Comparison of ENCODE assay signal across 24 cellular contexts in genomic region chr15:88839146-88839545, GRCh38. TPM values are rescaled to one million over a fixed set of nuclear protein-coding genes. Genes with fewer than 3 reads are reported as not detected.
"Had no signal": no experiment of that assay in that cellular context is flagged by ENCODE, and none has a peak within 500 bp of the region (broad histone marks: within the 10 kb centered on the region; RNA-seq: fewer than 3 reads in every experiment).

No MANE protein-coding gene starts in this region.

- DNase-seq: IMR-90, Kasumi-1, MM.1S, NCI-H1092 treated with DMSO at 0.1 percent for 48 hours, NCI-H1436 treated with DMSO at 0.1 percent for 48 hours, NCI-H1694, NCI-H187 treated with DMSO at 0.1 percent for 48 hours, NCI-H2081, NCI-H2107, NCI-H2227 treated with DMSO at 0.1 percent for 48 hours, NCI-H524, NCI-H526 treated with DMSO at 0.1 percent for 48 hours, NCI-H748 treated with DMSO at 0.1 percent for 48 hours, PC-3, SHP77, SJCRH30 had no signal

- H3K9ac ChIP-seq: KMS-11 had no signal

- H3K36me3 ChIP-seq: SJCRH30 had no signal

- H3K9me3 ChIP-seq: SJCRH30 had no signal

- ATAC-seq: Panc1, PC-3 had no signal

- H3K27me3 ChIP-seq: SJCRH30 had no signal

- H3K4me3 ChIP-seq: SJCRH30, SK-N-MC had no signal

- H3K27ac ChIP-seq: KMS-11, RWPE1, SJCRH30, SK-N-MC had no signal

- H3K4me2 ChIP-seq: KMS-11 had no signal

- H3K4me1 ChIP-seq: SJCRH30 had no signal

RNA-seq across cellular contexts. Expression of gene ACAN, which starts 35.9 kb away (rescaled TPM):
- total RNA-seq: HT-29, M059J, NCI-H460, OCI-LY7, PC-3, SJCRH30 had no signal
